ENCODE assay signal across 8 cellular contexts in the genomic region with DNA sequence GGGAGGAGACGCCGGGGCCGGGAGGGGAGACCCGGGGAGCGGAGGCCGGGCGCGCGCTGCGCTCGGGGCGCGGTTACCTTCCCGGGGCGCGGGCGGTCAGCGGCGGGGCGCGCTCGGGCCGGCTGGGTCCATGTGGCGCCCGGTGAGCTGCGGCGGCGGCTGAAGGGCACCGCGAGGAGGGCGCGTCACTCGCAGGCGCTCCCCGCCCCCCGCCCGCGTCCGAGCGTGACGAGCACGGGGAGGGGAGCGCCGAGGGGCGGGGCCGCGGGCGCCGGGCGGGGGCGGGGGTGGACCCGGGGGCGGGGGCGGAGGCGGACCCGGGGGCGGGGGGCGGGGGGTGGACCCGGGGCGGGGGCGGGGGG. TPM values are rescaled to one million over a fixed set of nuclear protein-coding genes. Genes with fewer than 3 reads are reported as not detected.
DNase-seq lines count a peak whose midpoint lies in the region; ATAC-seq and TF ChIP-seq lines count a peak whose summit lies in the region.

A gene (minus strand): TSS at position 161 of the 362 bp plus-strand sequence. CDS start 1,607 bp downstream, outside the sequence.

- no peaks in the 10 kb centered on the region for H3K4me1 Mint-ChIP-seq in activated CD8-positive, alpha-beta T cell treated with anti-CD3 and anti-CD28 coated beads for 36 hours (ENCODE audit: low read depth)

- H3K9me3 Mint-ChIP-seq in activated CD8-positive, alpha-beta T cell treated with anti-CD3 and anti-CD28 coated beads for 36 hours, result no peaks in the 10 kb centered on the region

- H3K27ac Mint-ChIP-seq in activated CD8-positive, alpha-beta T cell treated with anti-CD3 and anti-CD28 coated beads for 36 hours, result no peak within 1 kb of the TSS

- TF ChIP-seq CTCF in AG04450 (IDR thresholded peaks at IDR 0.05; ENCODE audit: low read depth, low read length) (no peak), GM10266 (IDR thresholded peaks at IDR 0.05; ENCODE audit: control insufficient read depth, insufficient read depth, low read depth, missing control alignments) (no peak)
- TF ChIP-seq CTCF in activated CD8-positive, alpha-beta T cell treated with anti-CD3 and anti-CD28 coated beads for 36 hours (IDR thresholded peaks at IDR 0.05), result no peak

- POLR2A ChIA-PET in AG04450 (lab: Yijun Ruan, JAX), result no interaction called here
- POLR2A ChIA-PET in activated CD8-positive, alpha-beta T cell treated with anti-CD3 and anti-CD28 coated beads for 36 hours (lab: Charles Lee), result no interaction called here

- CTCF ChIA-PET in AG04450 (lab: Charles Lee), result no interaction called here
- CTCF ChIA-PET in activated CD8-positive, alpha-beta T cell treated with anti-CD3 and anti-CD28 coated beads for 36 hours (lab: Charles Lee), result no interaction called here

- peaks cover 44% of the 10 kb centered on the region for H3K27me3 Mint-ChIP-seq in activated CD8-positive, alpha-beta T cell treated with anti-CD3 and anti-CD28 coated beads for 36 hours

- WGBS in aorta, 2 donors, result 1% methylated on average over 61 of the region's 61 CpGs; no CpG with 5 or more reads in 1 of the 2 donors

- no peak within 1 kb of the TSS for H3K27ac ChIP-seq in AG04450 (ENCODE audit: low read depth, low read length)
- H3K27ac ChIP-seq in aorta (ENCODE audit: low read depth in 1 of 2, low read length in 2 of 2), result no peak within 1 kb of the TSS

- H3K36me3 ChIP-seq in aorta (ENCODE audit: control insufficient read depth in 1 of 2, insufficient read depth in 2 of 2, low read length in 1 of 2), result no peaks in the 10 kb centered on the region

- no peak for DNase-seq in AG04450 (ENCODE audit: low read depth, low spot score)
- peak; percentile 79 for DNase-seq in GM10266 (ENCODE audit: extremely low spot score)
- DNase-seq in activated CD8-positive, alpha-beta T cell treated with anti-CD3 and anti-CD28 coated beads for 36 hours, result no peak
- peak; percentile 20 to 41 for DNase-seq in left colon
- no peak for DNase-seq in aorta
- DNase-seq in activated CD4-positive, CD25-positive, alpha-beta regulatory T cell treated with anti-CD3 and anti-CD28 coated beads, Interleukin-2, amount 50 U/mL, for 72 hours, result no peak
- DNase-seq in UCSD-AML1 (lab: John Stamatoyannopoulos, UW; ENCODE audit: unreplicated experiment), result no peak

- peak within 1 kb of the TSS; percentile 17; the same call in 1 of the 2 replicates for H3K4me3 ChIP-seq in AG04450 (ENCODE audit: low read depth, low read length)
- H3K4me3 ChIP-seq in aorta (ENCODE audit: low read length in 2 of 2), result peak within 1 kb of the TSS; percentile 8 to 12

- H3K27me3 ChIP-seq in AG04450 (ENCODE audit: control insufficient read depth, insufficient read depth, low read length) (peaks cover 76% of the 10 kb centered on the region), aorta (ENCODE audit: control insufficient read depth in 1 of 2, insufficient read depth in 2 of 2, low read length in 1 of 2) (no peaks in the 10 kb centered on the region)

- H3K9me3 ChIP-seq in AG04450 (ENCODE audit: control insufficient read depth, insufficient read depth, low read length) (peaks cover 3% of the 10 kb centered on the region; the same call in 1 of the 2 replicates), aorta (ENCODE audit: control insufficient read depth, low read length) (no peaks in the 10 kb centered on the region)

- ATAC-seq in activated CD8-positive, alpha-beta T cell treated with anti-CD3 and anti-CD28 coated beads for 36 hours, result peak; percentile 41
- ATAC-seq in left colon (peak; percentile 73), aorta (ENCODE audit: low FRiP score) (no peak), HG03095 (IDR thresholded peaks at IDR 0.05; ENCODE audit: unreplicated experiment) (no peak)

- H3K36me3 Mint-ChIP-seq in activated CD8-positive, alpha-beta T cell treated with anti-CD3 and anti-CD28 coated beads for 36 hours (ENCODE audit: low read depth), result no peaks in the 10 kb centered on the region

- intact Hi-C loops in activated CD8-positive, alpha-beta T cell treated with anti-CD3 and anti-CD28 coated beads for 36 hours (cut with micrococcal nuclease), result no loop called here
- intact Hi-C loops in left colon (cut with DNase I, micrococcal nuclease) (no loop called here), aorta (cut with DNase I) (no loop called here)

- no peak within 1 kb of the TSS for H3K4me3 Mint-ChIP-seq in activated CD8-positive, alpha-beta T cell treated with anti-CD3 and anti-CD28 coated beads for 36 hours

- no peaks in the 10 kb centered on the region for H3K4me1 ChIP-seq in aorta (ENCODE audit: control insufficient read depth in 1 of 2, insufficient read depth in 2 of 2, low read length in 2 of 2)

RNA-seq across cellular contexts. Expression of the gene that starts here (rescaled TPM):
- polyA plus RNA-seq in AG04450 (2011; rRNA removed), result 0.11 TPM in 1 of 2 replicates, not detected in the other
- not detected in 2 replicates for polyA minus RNA-seq in AG04450 (2011; rRNA and poly(A)+ RNA removed)
- not detected for total RNA-seq in activated CD8-positive, alpha-beta T cell treated with anti-CD3 and anti-CD28 coated beads for 36 hours
- total RNA-seq in left colon, result 1 to 10 TPM; 2.7 to 3.5 TPM
- 10 to 100 TPM in 1 of 2 donors, 1 to 10 TPM in 1; 5.2 to 13.7 TPM for total RNA-seq in aorta
- polyA plus RNA-seq in aorta, result under 1 TPM; 0.13 to 0.50 TPM

Comparison
In these comparisons a context has a peak if more than half of its experiments do, and no peak if none do; other contexts are left out.
1. Peak in ATAC-seq in activated CD8-positive, alpha-beta T cell treated with anti-CD3 and anti-CD28 coated beads for 36 hours; RNA of the gene not detected or under 1 TPM.
2. DNase-seq: peak in GM10266 (single experiment) and left colon (2 of 2); none in AG04450 (single experiment), activated CD8-positive, alpha-beta T cell treated with anti-CD3 and anti-CD28 coated beads for 36 hours (single experiment), aorta (0 of 2), activated CD4-positive, CD25-positive, alpha-beta regulatory T cell treated with anti-CD3 and anti-CD28 coated beads, Interleukin-2, amount 50 U/mL, for 72 hours (single experiment) and UCSD-AML1 (single experiment).